In genomic region chr14:92729632-92730358, GRCh38 we compare ENCODE assay signal across 8 cellular contexts. TPM values are rescaled to one million over a fixed set of nuclear protein-coding genes. Genes with fewer than 3 reads are reported as not detected.
A peak's percentile ranks its signal among the peaks of the same experiment; 100 is the strongest.
DNase-seq lines count a peak whose midpoint lies in the region; ATAC-seq and TF ChIP-seq lines count a peak whose summit lies in the region.

No MANE protein-coding gene starts in this region.

- H3K4me3 ChIP-seq in AG09309 (ENCODE audit: control insufficient read depth, low read depth, low read length) = no peak overlapping the region
- H3K4me3 ChIP-seq in astrocyte of the spinal cord (ENCODE audit: low read depth, low read length) = no peak overlapping the region
- no peak overlapping the region for H3K4me3 ChIP-seq in stomach

- TF ChIP-seq CTCF in AG09309 (IDR thresholded peaks at IDR 0.05; ENCODE audit: control insufficient read depth, insufficient read depth, low read depth, low read length, missing control alignments) = no peak
- no peak for TF ChIP-seq CTCF in astrocyte of the spinal cord (IDR thresholded peaks at IDR 0.05; ENCODE audit: low read depth, low read length)
- no peak for TF ChIP-seq CTCF in stomach (IDR thresholded peaks at IDR 0.05)

- TF ChIP-seq POLR2A in stomach (IDR thresholded peaks at IDR 0.05) = no peak

- ATAC-seq in GM19397 (IDR thresholded peaks at IDR 0.05; ENCODE audit: unreplicated experiment) = peak; percentile 63
- peak; percentile 73 for ATAC-seq in HG03558 (IDR thresholded peaks at IDR 0.05; ENCODE audit: extremely low read depth, unreplicated experiment)

- H3K4me1 ChIP-seq in stomach = peaks cover 28 to 62% (median 38%) of the 10 kb centered on the region in 4 donors

- TF ChIP-seq EP300 in stomach (IDR thresholded peaks at IDR 0.05) = no peak

- peaks cover 14 to 17% of the 10 kb centered on the region in 2 donors for H3K4me1 Mint-ChIP-seq in immature natural killer cell

- DNase-seq in AG09309 (ENCODE audit: low read depth) = peak; percentile 65
- peak; percentile 90 for DNase-seq in astrocyte of the spinal cord (ENCODE audit: low read depth, low spot score)
- DNase-seq in stomach = no peak
- DNase-seq in immature natural killer cell = no peak
- no peak for DNase-seq in KG1 (lab: John Stamatoyannopoulos, UW)
- DNase-seq in NCI-H446 treated with DMSO at 0.1 percent for 48 hours (lab: John Stamatoyannopoulos, UW) = no peak

- H3K36me3 Mint-ChIP-seq in immature natural killer cell = no peaks in the 10 kb centered on the region

- intact Hi-C loops in stomach (cut with DNase I; ENCODE audit: low total_unique reads) = no loop called here

- no peaks in the 10 kb centered on the region for H3K27me3 ChIP-seq in stomach

- peaks cover 11 to 30% (median 25%) of the 10 kb centered on the region in 4 donors for H3K36me3 ChIP-seq in stomach

- H3K27me3 Mint-ChIP-seq in immature natural killer cell (ENCODE audit: low read depth in 3 of 3) = peaks cover 3 to 8% (median 7%) of the 10 kb centered on the region in 3 donors

- H3K27ac Mint-ChIP-seq in immature natural killer cell = peak overlapping the region in 2 of 6 donors; percentile 33 to 65

- peak overlapping the region in 2 of 5 donors; percentile 53 to 62 for H3K27ac ChIP-seq in stomach

- 20 to 46% (median 34%) methylated on average over 14 of the region's 14 CpGs for WGBS in stomach, 5 donors

- no peaks in the 10 kb centered on the region for H3K9me3 Mint-ChIP-seq in immature natural killer cell

- no peaks in the 10 kb centered on the region for H3K9me3 ChIP-seq in stomach

- in situ Hi-C loops in astrocyte of the spinal cord (cut with HindIII; ENCODE audit: low sequenced_read_pairs) = no loop called here

- H3K4me3 Mint-ChIP-seq in immature natural killer cell = no peak overlapping the region

RNA-seq across cellular contexts. Expression of gene LGMN, which starts 18.6 kb away (rescaled TPM):
- 100 to 1,000 TPM in 2 of 5 donors, 10 to 100 TPM in 2, 1 to 10 TPM in 1; 8.2 to 142 (median 56.4) TPM for total RNA-seq in stomach
- polyA plus RNA-seq in stomach (10 to 100 TPM; 35.0 to 62.9 (median 43.7) TPM), immature natural killer cell (1 to 10 TPM; 1.7 to 7.4 (median 2.9) TPM)

Comparison
In these comparisons a context has a peak if more than half of its experiments do, and no peak if none do; other contexts are left out.
1. DNase-seq: peak in AG09309 (single experiment) and astrocyte of the spinal cord (single experiment); none in stomach (single experiment), immature natural killer cell (0 of 3), KG1 (single experiment) and NCI-H446 treated with DMSO at 0.1 percent for 48 hours (single experiment).
2. RNA of gene LGMN, which starts 18.6 kb away (polyA plus RNA-seq): 35.0 to 62.9 TPM in stomach; 1.7 to 7.4 TPM in immature natural killer cell; every median in the first group is over 4 times any median in the second.